19 cellular contexts compared by ENCODE assay signal in the genomic region with DNA sequence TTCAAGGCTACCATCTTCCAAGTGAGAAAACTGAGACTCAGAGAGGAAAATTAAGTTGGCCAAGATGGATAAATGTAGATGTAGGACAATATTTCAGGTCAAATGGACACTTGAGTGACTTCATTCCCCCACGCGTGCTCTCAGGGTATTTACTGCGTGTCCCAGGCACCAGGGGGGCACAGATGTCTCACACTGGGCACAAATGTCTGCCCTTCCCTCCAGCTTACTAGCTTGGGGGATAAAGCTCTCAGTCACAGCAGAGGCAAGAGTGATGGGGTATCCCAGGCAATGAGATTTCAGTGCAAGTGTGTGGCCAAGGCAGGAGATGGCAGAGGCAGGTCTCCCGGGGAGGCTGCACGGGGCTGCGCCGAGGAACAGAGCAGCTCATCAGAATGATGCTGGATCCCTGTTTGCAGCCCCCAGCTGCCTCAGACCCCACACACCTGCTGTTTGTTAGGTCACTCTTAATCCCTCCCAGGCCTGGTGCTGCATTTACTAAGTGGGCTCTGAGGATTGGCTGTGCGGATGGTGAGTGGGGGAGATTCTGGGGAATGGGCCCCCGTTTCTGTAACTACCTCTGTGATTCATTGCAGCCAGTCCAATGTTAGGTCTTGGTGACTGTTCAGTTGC. TPM values are rescaled to one million over a fixed set of nuclear protein-coding genes. Genes with fewer than 3 reads are reported as not detected.
DNase-seq lines count a peak whose midpoint lies in the region; ATAC-seq and TF ChIP-seq lines count a peak whose summit lies in the region.
"Had no signal": no experiment of that assay in that cellular context is flagged by ENCODE, and none has a peak within 500 bp of the region (broad histone marks: within the 10 kb centered on the region; RNA-seq: fewer than 3 reads in every experiment).

No MANE protein-coding gene starts in this region.

- no peaks in the 10 kb centered on the region for H3K9me3 Mint-ChIP-seq in HFFc6
- no peaks in the 10 kb centered on the region for H3K9me3 Mint-ChIP-seq in CD4-positive, alpha-beta T cell
- H3K9me3 Mint-ChIP-seq: activated CD4-positive, alpha-beta memory T cell treated with anti-CD3 and anti-CD28 coated beads for 36 hours; naive thymus-derived CD4-positive, alpha-beta T cell; stimulated activated naive CD8-positive, alpha-beta T cell treated with anti-CD3 and anti-CD28 coated beads, Interleukin-15, Interleukin-2, amounts not matched to agents 100 ng/mL and 50 ng/mL, for 24 hours had no signal

- TF ChIP-seq CTCF in HFFc6 (IDR thresholded peaks at IDR 0.05): no peak
- TF ChIP-seq CTCF in brain microvascular endothelial cell (IDR thresholded peaks at IDR 0.05; ENCODE audit: low read depth, low read length, missing control alignments): no peak
- TF ChIP-seq CTCF in thoracic aorta (IDR thresholded peaks at IDR 0.05): no peak
- TF ChIP-seq CTCF in CD4-positive, alpha-beta T cell (IDR thresholded peaks at IDR 0.05): no peak

- H3K27me3 ChIP-seq in brain microvascular endothelial cell (replicated peaks) (no peaks in the 10 kb centered on the region), mesenchymal stem cell (ENCODE audit: control insufficient read depth in 1 of 2, insufficient read depth in 1 of 2, low read length in 2 of 2) (no peaks in the 10 kb centered on the region), thoracic aorta (replicated peaks; ENCODE audit: insufficient read depth) (no peaks in the 10 kb centered on the region)
- no peaks in the 10 kb centered on the region for H3K27me3 ChIP-seq in CD4-positive, alpha-beta T cell (ENCODE audit: control insufficient read depth, insufficient read depth, low read length)
- H3K27me3 ChIP-seq: MG63 had no signal

- H3K36me3 ChIP-seq in brain microvascular endothelial cell (replicated peaks) (no peaks in the 10 kb centered on the region), mesenchymal stem cell (ENCODE audit: control insufficient read depth in 1 of 2, insufficient read depth in 2 of 2, low read depth in 1 of 2, low read length in 2 of 2) (peaks cover 0 to 5% of the 10 kb centered on the region in 2 experiments), thoracic aorta (no peaks in the 10 kb centered on the region)
- H3K36me3 ChIP-seq: left ventricle myocardium inferior, MG63 had no signal

- H2AK5ac ChIP-seq in mesenchymal stem cell (ENCODE audit: low read length, severe bottlenecking): peak overlapping the region; percentile 92

- H4K91ac ChIP-seq in mesenchymal stem cell (ENCODE audit: low read length): peak overlapping the region; percentile 66

- no peak overlapping the region for H3K4me2 ChIP-seq in mesenchymal stem cell (ENCODE audit: low read length, poor library complexity, severe bottlenecking)

- intact Hi-C loops in CD4-positive, alpha-beta T cell (cut with DNase I, micrococcal nuclease): no loop called here

- H3K79me1 ChIP-seq in mesenchymal stem cell (replicated peaks; ENCODE audit: low read length, poor library complexity, severe bottlenecking): peaks cover 2% of the 10 kb centered on the region

- peak overlapping the region; percentile 66 for H4K8ac ChIP-seq in mesenchymal stem cell (ENCODE audit: low read length)

- peak overlapping the region; percentile 34 to 73 for H3K4ac ChIP-seq in mesenchymal stem cell (ENCODE audit: low read depth in 1 of 2, low read length in 2 of 2)

- no peaks in the 10 kb centered on the region for H3K9me3 ChIP-seq in mesenchymal stem cell (ENCODE audit: control insufficient read depth, low read length)
- H3K9me3 ChIP-seq in thoracic aorta: no peaks in the 10 kb centered on the region
- no peaks in the 10 kb centered on the region for H3K9me3 ChIP-seq in CD4-positive, alpha-beta T cell (ENCODE audit: control insufficient read depth, low read length)
- H3K9me3 ChIP-seq: left ventricle myocardium inferior, MG63 had no signal

- H3K14ac ChIP-seq in mesenchymal stem cell (ENCODE audit: low read length in 2 of 2): no peak overlapping the region

- no peak overlapping the region for H2BK5ac ChIP-seq in mesenchymal stem cell (ENCODE audit: low read depth, low read length, poor library complexity, severe bottlenecking)

- peak overlapping the region; percentile 97 for H3K27ac Mint-ChIP-seq in HFFc6
- H3K27ac Mint-ChIP-seq in CD4-positive, alpha-beta T cell: no peak overlapping the region
- H3K27ac Mint-ChIP-seq: activated CD4-positive, alpha-beta memory T cell treated with anti-CD3 and anti-CD28 coated beads for 36 hours; naive thymus-derived CD4-positive, alpha-beta T cell; stimulated activated naive CD8-positive, alpha-beta T cell treated with anti-CD3 and anti-CD28 coated beads, Interleukin-15, Interleukin-2, amounts not matched to agents 100 ng/mL and 50 ng/mL, for 24 hours had no signal

- H3K9ac ChIP-seq in mesenchymal stem cell (ENCODE audit: low read length): peak overlapping the region; percentile 48

- peak overlapping the region; percentile 33 to 98 for H2BK12ac ChIP-seq in mesenchymal stem cell (ENCODE audit: low read length in 2 of 2)

- H2AFZ ChIP-seq in mesenchymal stem cell (ENCODE audit: low read depth, low read length): no peak overlapping the region

- CTCF ChIA-PET in CD4-positive, alpha-beta T cell (lab: Charles Lee): no interaction called here

- H2BK120ac ChIP-seq in mesenchymal stem cell (ENCODE audit: low read depth, low read length): no peak overlapping the region

- DNase-seq in HFFc6: no peak
- DNase-seq in brain microvascular endothelial cell: no peak
- no peak for DNase-seq in mesenchymal stem cell
- no peak for DNase-seq in thoracic aorta (ENCODE audit: low spot score)
- no peak for DNase-seq in inferior parietal cortex (ENCODE audit: extremely low spot score)
- DNase-seq in CD4-positive, alpha-beta T cell: no peak
- no peak for DNase-seq in NOMO-1 (lab: John Stamatoyannopoulos, UW; ENCODE audit: unreplicated experiment in 2 of 2)
- DNase-seq: activated CD4-positive, alpha-beta memory T cell treated with anti-CD3 and anti-CD28 coated beads for 36 hours; activated T-cell treated with anti-CD3 and anti-CD28 coated beads, Interleukin-2, amount 50 U/mL, for 48 hours; AML-193; caudate nucleus; effector CD8-positive, alpha-beta T cell; naive thymus-derived CD4-positive, alpha-beta T cell; NCI-H187 treated with DMSO at 0.1 percent for 48 hours; NCI-H510A treated with DMSO at 0.1 percent for 48 hours had no signal

- H3K27me3 Mint-ChIP-seq in HFFc6 (ENCODE audit: insufficient read depth): peaks cover 9% of the 10 kb centered on the region
- H3K27me3 Mint-ChIP-seq in CD4-positive, alpha-beta T cell: no peaks in the 10 kb centered on the region
- H3K27me3 Mint-ChIP-seq: activated CD4-positive, alpha-beta memory T cell treated with anti-CD3 and anti-CD28 coated beads for 36 hours; stimulated activated naive CD8-positive, alpha-beta T cell treated with anti-CD3 and anti-CD28 coated beads, Interleukin-15, Interleukin-2, amounts not matched to agents 100 ng/mL and 50 ng/mL, for 24 hours had no signal

- POLR2A ChIA-PET in CD4-positive, alpha-beta T cell (lab: Charles Lee): no interaction called here

- peak overlapping the region in 1 of 2 experiments; percentile 9 for H3K23ac ChIP-seq in mesenchymal stem cell (ENCODE audit: low read length in 2 of 2)

- no peak overlapping the region for H3K4me3 ChIP-seq in brain microvascular endothelial cell (ENCODE audit: low read depth, low read length)
- H3K4me3 ChIP-seq in mesenchymal stem cell (ENCODE audit: insufficient read depth in 1 of 2, low read depth in 1 of 2, low read length in 2 of 2): no peak overlapping the region
- no peak overlapping the region for H3K4me3 ChIP-seq in thoracic aorta
- H3K4me3 ChIP-seq: left ventricle myocardium inferior, MG63 had no signal

- peaks cover 81% of the 10 kb centered on the region for H3K4me1 Mint-ChIP-seq in HFFc6 (ENCODE audit: low read depth)
- no peaks in the 10 kb centered on the region for H3K4me1 Mint-ChIP-seq in CD4-positive, alpha-beta T cell (ENCODE audit: low read depth)

- in situ Hi-C loops in brain microvascular endothelial cell (cut with HindIII; ENCODE audit: low pct_ligation_motif_present, low sequenced_read_pairs): no loop called here

- H3K36me3 Mint-ChIP-seq in HFFc6 (ENCODE audit: low read depth): no peaks in the 10 kb centered on the region
- no peaks in the 10 kb centered on the region for H3K36me3 Mint-ChIP-seq in CD4-positive, alpha-beta T cell (ENCODE audit: low read depth)
- H3K36me3 Mint-ChIP-seq: activated CD4-positive, alpha-beta memory T cell treated with anti-CD3 and anti-CD28 coated beads for 36 hours; naive thymus-derived CD4-positive, alpha-beta T cell had no signal

- H2BK15ac ChIP-seq in mesenchymal stem cell (ENCODE audit: low read depth, poor library complexity, severe bottlenecking): peak overlapping the region; percentile 38

- peak overlapping the region; percentile 79 for H3K4me3 Mint-ChIP-seq in HFFc6
- no peak overlapping the region for H3K4me3 Mint-ChIP-seq in CD4-positive, alpha-beta T cell
- H3K4me3 Mint-ChIP-seq: activated CD4-positive, alpha-beta memory T cell treated with anti-CD3 and anti-CD28 coated beads for 36 hours; naive thymus-derived CD4-positive, alpha-beta T cell; stimulated activated naive CD8-positive, alpha-beta T cell treated with anti-CD3 and anti-CD28 coated beads, Interleukin-15, Interleukin-2, amounts not matched to agents 100 ng/mL and 50 ng/mL, for 24 hours had no signal

- H3K4me1 ChIP-seq in mesenchymal stem cell (ENCODE audit: control insufficient read depth, insufficient read depth, low read depth, low read length) (peaks cover 69% of the 10 kb centered on the region), thoracic aorta (ENCODE audit: control insufficient read depth in 1 of 2, low read depth in 2 of 2) (peaks cover 7 to 38% of the 10 kb centered on the region in 2 donors)

- no peak for ATAC-seq in thoracic aorta (ENCODE audit: insufficient number of reproducible peaks, low FRiP score, low read depth)
- no peak for ATAC-seq in CD4-positive, alpha-beta T cell (ENCODE audit: poor library complexity)
- no peak for ATAC-seq in GM18907 (IDR thresholded peaks at IDR 0.05; ENCODE audit: unreplicated experiment)
- ATAC-seq: naive thymus-derived CD4-positive, alpha-beta T cell had no signal

- peak overlapping the region; percentile 72 to 95 for H3K18ac ChIP-seq in mesenchymal stem cell (ENCODE audit: low read depth in 1 of 2, low read length in 2 of 2)

- H3K27ac ChIP-seq in brain microvascular endothelial cell (peak overlapping the region; percentile 90), mesenchymal stem cell (ENCODE audit: low read length, poor library complexity, severe bottlenecking) (peak overlapping the region; percentile 88), thoracic aorta (peak overlapping the region; percentile 38 to 72)
- no peak overlapping the region for H3K27ac ChIP-seq in CD4-positive, alpha-beta T cell (ENCODE audit: low read depth, low read length)

- WGBS in mesenchymal stem cell: 91% methylated on average over 9 of the region's 9 CpGs

RNA-seq across cellular contexts. Expression of a gene that starts 44.1 kb away (rescaled TPM):
- total RNA-seq in HFFc6 (2021; fragmentation: NEBNext Ultra II Directional; extraction: Animal tissue kit (Norgen Biotek cat#: 25700)): 100 to 1,000 TPM in 1 of 6 experiments, 10 to 100 TPM in 5; 62.8 to 115 (median 66.7) TPM
- polyA plus RNA-seq in mesenchymal stem cell (2013, experiment 1 of 2): 73.1 TPM
- polyA plus RNA-seq in mesenchymal stem cell (2013, experiment 2 of 2): 71.9 TPM
- total RNA-seq in thoracic aorta: 1 to 10 TPM; 4.5 to 6.8 TPM
- total RNA-seq in CD4-positive, alpha-beta T cell: 1 to 10 TPM; 1.2 to 1.6 TPM

RNA-seq across cellular contexts. Expression of a gene that starts 50.9 kb away (rescaled TPM):
- total RNA-seq in HFFc6 (2021; fragmentation: NEBNext Ultra II Directional; extraction: Animal tissue kit (Norgen Biotek cat#: 25700)): 10 to 100 TPM; 37.4 to 49.7 (median 39.3) TPM
- 30.1 TPM for polyA plus RNA-seq in mesenchymal stem cell (2013, experiment 1 of 2)
- polyA plus RNA-seq in mesenchymal stem cell (2013, experiment 2 of 2): 29.6 TPM
- total RNA-seq in thoracic aorta: 10 to 100 TPM; 79.5 to 99.0 TPM
- 10 to 100 TPM; 22.8 to 23.7 TPM for total RNA-seq in CD4-positive, alpha-beta T cell

Comparison
In these comparisons a context has a peak if more than half of its experiments do, and no peak if none do; other contexts are left out.
1. RNA of a gene that starts 44.1 kb away (total RNA-seq): 62.8 to 115 TPM in HFFc6; 4.5 to 6.8 TPM in thoracic aorta and 1.2 to 1.6 TPM in CD4-positive, alpha-beta T cell; every median in the first group is over 4 times any median in the second.